In the genomic region with DNA sequence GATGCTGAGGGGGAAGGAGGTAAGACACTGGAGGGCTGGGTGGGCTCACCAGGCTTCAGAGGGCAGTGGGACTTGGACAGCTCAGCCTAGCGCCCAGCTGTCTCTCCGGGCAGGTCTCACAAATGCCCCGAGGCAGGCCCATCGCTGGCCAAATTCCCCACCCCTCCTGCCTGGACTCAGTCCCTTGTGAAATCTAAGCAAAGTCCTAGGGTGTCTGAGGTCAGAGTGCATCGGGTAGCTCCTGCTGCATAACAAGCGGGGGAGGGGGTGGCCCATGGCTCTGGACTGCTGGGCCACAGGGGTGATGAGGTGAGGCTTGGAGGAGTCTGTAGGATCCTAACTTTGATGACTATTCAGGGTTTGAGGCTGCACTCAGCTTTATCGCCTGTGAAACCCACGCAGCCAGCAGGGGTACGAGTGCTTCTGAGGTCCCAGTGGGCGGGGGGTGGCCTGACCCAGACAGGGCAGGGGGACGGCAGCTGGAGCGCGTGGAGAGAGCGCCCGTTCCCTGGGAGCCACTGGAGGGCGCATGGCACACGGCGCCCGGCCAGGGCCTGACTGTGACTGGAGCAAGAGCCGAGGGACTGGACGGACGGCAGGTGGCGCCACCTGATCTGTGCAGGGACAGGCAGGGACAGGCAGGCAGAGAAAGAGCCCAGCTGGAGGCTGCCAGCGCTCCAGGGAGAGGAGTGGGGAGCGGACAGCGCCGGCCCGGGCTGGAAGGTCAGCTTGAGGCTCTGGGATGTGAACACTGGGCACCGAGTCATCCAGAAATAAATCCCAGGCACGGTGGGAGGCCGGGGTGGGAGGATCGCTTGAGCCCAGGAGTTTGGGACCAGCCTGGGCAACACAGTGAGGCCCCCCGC, we compare ENCODE assay signal across 1 cellular context.
TF ChIP-seq lines count a peak whose summit lies in the region.

No MANE protein-coding gene starts in this region.

TF ChIP-seq in HEK293, 187 proteins besides CTCF, POLR2A, EP300 and RAD21 (continued from another document and continues in another):
- TF ChIP-seq, protein P1, sequence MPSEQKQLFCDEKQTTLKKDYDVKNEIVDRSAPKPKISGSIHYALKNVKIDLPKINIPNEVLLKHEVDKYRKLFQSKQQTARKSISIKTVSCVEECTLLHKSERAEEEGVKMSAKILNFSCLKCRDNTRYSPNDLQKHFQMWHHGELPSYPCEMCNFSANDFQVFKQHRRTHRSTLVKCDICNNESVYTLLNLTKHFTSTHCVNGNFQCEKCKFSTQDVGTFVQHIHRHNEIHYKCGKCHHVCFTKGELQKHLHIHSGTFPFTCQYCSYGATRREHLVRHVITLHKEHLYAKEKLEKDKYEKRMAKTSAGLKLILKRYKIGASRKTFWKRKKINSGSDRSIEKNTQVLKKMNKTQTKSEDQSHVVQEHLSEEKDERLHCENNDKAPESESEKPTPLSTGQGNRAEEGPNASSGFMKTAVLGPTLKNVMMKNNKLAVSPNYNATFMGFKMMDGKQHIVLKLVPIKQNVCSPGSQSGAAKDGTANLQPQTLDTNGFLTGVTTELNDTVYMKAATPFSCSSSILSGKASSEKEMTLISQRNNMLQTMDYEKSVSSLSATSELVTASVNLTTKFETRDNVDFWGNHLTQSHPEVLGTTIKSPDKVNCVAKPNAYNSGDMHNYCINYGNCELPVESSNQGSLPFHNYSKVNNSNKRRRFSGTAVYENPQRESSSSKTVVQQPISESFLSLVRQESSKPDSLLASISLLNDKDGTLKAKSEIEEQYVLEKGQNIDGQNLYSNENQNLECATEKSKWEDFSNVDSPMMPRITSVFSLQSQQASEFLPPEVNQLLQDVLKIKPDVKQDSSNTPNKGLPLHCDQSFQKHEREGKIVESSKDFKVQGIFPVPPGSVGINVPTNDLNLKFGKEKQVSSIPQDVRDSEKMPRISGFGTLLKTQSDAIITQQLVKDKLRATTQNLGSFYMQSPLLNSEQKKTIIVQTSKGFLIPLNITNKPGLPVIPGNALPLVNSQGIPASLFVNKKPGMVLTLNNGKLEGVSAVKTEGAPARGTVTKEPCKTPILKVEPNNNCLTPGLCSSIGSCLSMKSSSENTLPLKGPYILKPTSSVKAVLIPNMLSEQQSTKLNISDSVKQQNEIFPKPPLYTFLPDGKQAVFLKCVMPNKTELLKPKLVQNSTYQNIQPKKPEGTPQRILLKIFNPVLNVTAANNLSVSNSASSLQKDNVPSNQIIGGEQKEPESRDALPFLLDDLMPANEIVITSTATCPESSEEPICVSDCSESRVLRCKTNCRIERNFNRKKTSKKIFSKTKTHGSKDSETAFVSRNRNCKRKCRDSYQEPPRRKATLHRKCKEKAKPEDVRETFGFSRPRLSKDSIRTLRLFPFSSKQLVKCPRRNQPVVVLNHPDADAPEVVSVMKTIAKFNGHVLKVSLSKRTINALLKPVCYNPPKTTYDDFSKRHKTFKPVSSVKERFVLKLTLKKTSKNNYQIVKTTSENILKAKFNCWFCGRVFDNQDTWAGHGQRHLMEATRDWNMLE (tag by site-specific recombination; conservative IDR thresholded peaks at IDR 0.05; ENCODE audit: low read depth) = no peak
- peak; percentile 88 for TF ChIP-seq GLIS1 (tag by site-specific recombination; IDR thresholded peaks at IDR 0.05)
- TF ChIP-seq ZNF221 (tag by site-specific recombination; IDR thresholded peaks at IDR 0.05; ENCODE audit: borderline replicate concordance) = no peak
- TF ChIP-seq, protein P2, sequence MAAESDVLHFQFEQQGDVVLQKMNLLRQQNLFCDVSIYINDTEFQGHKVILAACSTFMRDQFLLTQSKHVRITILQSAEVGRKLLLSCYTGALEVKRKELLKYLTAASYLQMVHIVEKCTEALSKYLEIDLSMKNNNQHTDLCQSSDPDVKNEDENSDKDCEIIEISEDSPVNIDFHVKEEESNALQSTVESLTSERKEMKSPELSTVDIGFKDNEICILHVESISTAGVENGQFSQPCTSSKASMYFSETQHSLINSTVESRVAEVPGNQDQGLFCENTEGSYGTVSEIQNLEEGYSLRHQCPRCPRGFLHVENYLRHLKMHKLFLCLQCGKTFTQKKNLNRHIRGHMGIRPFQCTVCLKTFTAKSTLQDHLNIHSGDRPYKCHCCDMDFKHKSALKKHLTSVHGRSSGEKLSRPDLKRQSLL (tag by site-specific recombination; IDR thresholded peaks at IDR 0.05) = no peak
- no peak for TF ChIP-seq ZNF114 (tag by site-specific recombination; IDR thresholded peaks at IDR 0.05)
- TF ChIP-seq GLI4 (tag by site-specific recombination; IDR thresholded peaks at IDR 0.05) = 0 out of 2 replicates have a peak, but pooled peaks have one; percentile 40
- TF ChIP-seq, protein P3, sequence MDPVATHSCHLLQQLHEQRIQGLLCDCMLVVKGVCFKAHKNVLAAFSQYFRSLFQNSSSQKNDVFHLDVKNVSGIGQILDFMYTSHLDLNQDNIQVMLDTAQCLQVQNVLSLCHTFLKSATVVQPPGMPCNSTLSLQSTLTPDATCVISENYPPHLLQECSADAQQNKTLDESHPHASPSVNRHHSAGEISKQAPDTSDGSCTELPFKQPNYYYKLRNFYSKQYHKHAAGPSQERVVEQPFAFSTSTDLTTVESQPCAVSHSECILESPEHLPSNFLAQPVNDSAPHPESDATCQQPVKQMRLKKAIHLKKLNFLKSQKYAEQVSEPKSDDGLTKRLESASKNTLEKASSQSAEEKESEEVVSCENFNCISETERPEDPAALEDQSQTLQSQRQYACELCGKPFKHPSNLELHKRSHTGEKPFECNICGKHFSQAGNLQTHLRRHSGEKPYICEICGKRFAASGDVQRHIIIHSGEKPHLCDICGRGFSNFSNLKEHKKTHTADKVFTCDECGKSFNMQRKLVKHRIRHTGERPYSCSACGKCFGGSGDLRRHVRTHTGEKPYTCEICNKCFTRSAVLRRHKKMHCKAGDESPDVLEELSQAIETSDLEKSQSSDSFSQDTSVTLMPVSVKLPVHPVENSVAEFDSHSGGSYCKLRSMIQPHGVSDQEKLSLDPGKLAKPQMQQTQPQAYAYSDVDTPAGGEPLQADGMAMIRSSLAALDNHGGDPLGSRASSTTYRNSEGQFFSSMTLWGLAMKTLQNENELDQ (tag by site-specific recombination; IDR thresholded peaks at IDR 0.05; ENCODE audit: low read depth) = no peak
- no peak for TF ChIP-seq OVOL3 (tag by site-specific recombination; IDR thresholded peaks at IDR 0.05)
- TF ChIP-seq, protein P4, sequence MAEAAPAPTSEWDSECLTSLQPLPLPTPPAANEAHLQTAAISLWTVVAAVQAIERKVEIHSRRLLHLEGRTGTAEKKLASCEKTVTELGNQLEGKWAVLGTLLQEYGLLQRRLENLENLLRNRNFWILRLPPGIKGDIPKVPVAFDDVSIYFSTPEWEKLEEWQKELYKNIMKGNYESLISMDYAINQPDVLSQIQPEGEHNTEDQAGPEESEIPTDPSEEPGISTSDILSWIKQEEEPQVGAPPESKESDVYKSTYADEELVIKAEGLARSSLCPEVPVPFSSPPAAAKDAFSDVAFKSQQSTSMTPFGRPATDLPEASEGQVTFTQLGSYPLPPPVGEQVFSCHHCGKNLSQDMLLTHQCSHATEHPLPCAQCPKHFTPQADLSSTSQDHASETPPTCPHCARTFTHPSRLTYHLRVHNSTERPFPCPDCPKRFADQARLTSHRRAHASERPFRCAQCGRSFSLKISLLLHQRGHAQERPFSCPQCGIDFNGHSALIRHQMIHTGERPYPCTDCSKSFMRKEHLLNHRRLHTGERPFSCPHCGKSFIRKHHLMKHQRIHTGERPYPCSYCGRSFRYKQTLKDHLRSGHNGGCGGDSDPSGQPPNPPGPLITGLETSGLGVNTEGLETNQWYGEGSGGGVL (tag by site-specific recombination; IDR thresholded peaks at IDR 0.05) = no peak
- no peak for TF ChIP-seq ZNF785 (tag by site-specific recombination; IDR thresholded peaks at IDR 0.05)
- TF ChIP-seq KLF7 (tag by site-specific recombination; IDR thresholded peaks at IDR 0.05; ENCODE audit: borderline replicate concordance) = no peak
- no peak for TF ChIP-seq ZNF677 (tag by site-specific recombination; IDR thresholded peaks at IDR 0.05)
- TF ChIP-seq ZNF747 (tag by site-specific recombination; IDR thresholded peaks at IDR 0.05) = no peak
- TF ChIP-seq, protein P5, sequence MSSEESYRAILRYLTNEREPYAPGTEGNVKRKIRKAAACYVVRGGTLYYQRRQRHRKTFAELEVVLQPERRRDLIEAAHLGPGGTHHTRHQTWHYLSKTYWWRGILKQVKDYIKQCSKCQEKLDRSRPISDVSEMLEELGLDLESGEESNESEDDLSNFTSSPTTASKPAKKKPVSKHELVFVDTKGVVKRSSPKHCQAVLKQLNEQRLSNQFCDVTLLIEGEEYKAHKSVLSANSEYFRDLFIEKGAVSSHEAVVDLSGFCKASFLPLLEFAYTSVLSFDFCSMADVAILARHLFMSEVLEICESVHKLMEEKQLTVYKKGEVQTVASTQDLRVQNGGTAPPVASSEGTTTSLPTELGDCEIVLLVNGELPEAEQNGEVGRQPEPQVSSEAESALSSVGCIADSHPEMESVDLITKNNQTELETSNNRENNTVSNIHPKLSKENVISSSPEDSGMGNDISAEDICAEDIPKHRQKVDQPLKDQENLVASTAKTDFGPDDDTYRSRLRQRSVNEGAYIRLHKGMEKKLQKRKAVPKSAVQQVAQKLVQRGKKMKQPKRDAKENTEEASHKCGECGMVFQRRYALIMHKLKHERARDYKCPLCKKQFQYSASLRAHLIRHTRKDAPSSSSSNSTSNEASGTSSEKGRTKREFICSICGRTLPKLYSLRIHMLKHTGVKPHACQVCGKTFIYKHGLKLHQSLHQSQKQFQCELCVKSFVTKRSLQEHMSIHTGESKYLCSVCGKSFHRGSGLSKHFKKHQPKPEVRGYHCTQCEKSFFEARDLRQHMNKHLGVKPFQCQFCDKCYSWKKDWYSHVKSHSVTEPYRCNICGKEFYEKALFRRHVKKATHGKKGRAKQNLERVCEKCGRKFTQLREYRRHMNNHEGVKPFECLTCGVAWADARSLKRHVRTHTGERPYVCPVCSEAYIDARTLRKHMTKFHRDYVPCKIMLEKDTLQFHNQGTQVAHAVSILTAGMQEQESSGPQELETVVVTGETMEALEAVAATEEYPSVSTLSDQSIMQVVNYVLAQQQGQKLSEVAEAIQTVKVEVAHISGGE (tag by site-specific recombination; conservative IDR thresholded peaks at IDR 0.05; ENCODE audit: low read depth) = no peak
- no peak for TF ChIP-seq ZNF561 (tag by site-specific recombination; IDR thresholded peaks at IDR 0.05; ENCODE audit: borderline replicate concordance)
- TF ChIP-seq ZNF529 (tag by site-specific recombination; IDR thresholded peaks at IDR 0.05; ENCODE audit: insufficient replicate concordance) = no peak
- TF ChIP-seq, protein P6, sequence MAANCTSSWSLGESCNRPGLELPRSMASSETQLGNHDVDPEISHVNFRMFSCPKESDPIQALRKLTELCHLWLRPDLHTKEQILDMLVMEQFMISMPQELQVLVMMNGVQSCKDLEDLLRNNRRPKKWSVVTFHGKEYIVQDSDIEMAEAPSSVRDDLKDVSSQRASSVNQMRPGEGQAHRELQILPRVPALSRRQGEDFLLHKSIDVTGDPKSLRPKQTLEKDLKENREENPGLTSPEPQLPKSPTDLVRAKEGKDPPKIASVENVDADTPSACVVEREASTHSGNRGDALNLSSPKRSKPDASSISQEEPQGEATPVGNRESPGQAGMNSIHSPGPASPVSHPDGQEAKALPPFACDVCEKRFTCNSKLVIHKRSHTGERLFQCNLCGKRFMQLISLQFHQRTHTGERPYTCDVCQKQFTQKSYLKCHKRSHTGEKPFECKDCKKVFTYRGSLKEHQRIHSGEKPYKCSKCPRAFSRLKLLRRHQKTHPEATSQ (tag by site-specific recombination; IDR thresholded peaks at IDR 0.05) = 0 out of 2 replicates have a peak, but pooled peaks have one; percentile 68
- no peak for TF ChIP-seq ZNF701 (tag by site-specific recombination; IDR thresholded peaks at IDR 0.05)
- TF ChIP-seq WT1 (tag by site-specific recombination; IDR thresholded peaks at IDR 0.05) = 0 out of 2 replicates have a peak, but pooled peaks have one; percentile 38
- peak; percentile 93 for TF ChIP-seq ZNF121 (tag by site-specific recombination; IDR thresholded peaks at IDR 0.05)
- TF ChIP-seq, protein P7, sequence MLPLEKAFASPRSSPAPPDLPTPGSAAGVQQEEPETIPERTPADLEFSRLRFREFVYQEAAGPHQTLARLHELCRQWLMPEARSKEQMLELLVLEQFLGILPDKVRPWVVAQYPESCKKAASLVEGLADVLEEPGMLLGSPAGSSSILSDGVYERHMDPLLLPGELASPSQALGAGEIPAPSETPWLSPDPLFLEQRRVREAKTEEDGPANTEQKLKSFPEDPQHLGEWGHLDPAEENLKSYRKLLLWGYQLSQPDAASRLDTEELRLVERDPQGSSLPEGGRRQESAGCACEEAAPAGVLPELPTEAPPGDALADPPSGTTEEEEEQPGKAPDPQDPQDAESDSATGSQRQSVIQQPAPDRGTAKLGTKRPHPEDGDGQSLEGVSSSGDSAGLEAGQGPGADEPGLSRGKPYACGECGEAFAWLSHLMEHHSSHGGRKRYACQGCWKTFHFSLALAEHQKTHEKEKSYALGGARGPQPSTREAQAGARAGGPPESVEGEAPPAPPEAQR (tag by site-specific recombination; IDR thresholded peaks at IDR 0.05) = no peak
- TF ChIP-seq, protein P8, sequence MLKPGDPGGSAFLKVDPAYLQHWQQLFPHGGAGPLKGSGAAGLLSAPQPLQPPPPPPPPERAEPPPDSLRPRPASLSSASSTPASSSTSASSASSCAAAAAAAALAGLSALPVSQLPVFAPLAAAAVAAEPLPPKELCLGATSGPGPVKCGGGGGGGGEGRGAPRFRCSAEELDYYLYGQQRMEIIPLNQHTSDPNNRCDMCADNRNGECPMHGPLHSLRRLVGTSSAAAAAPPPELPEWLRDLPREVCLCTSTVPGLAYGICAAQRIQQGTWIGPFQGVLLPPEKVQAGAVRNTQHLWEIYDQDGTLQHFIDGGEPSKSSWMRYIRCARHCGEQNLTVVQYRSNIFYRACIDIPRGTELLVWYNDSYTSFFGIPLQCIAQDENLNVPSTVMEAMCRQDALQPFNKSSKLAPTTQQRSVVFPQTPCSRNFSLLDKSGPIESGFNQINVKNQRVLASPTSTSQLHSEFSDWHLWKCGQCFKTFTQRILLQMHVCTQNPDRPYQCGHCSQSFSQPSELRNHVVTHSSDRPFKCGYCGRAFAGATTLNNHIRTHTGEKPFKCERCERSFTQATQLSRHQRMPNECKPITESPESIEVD (tag by site-specific recombination; IDR thresholded peaks at IDR 0.05) = no peak
- TF ChIP-seq, protein P9, sequence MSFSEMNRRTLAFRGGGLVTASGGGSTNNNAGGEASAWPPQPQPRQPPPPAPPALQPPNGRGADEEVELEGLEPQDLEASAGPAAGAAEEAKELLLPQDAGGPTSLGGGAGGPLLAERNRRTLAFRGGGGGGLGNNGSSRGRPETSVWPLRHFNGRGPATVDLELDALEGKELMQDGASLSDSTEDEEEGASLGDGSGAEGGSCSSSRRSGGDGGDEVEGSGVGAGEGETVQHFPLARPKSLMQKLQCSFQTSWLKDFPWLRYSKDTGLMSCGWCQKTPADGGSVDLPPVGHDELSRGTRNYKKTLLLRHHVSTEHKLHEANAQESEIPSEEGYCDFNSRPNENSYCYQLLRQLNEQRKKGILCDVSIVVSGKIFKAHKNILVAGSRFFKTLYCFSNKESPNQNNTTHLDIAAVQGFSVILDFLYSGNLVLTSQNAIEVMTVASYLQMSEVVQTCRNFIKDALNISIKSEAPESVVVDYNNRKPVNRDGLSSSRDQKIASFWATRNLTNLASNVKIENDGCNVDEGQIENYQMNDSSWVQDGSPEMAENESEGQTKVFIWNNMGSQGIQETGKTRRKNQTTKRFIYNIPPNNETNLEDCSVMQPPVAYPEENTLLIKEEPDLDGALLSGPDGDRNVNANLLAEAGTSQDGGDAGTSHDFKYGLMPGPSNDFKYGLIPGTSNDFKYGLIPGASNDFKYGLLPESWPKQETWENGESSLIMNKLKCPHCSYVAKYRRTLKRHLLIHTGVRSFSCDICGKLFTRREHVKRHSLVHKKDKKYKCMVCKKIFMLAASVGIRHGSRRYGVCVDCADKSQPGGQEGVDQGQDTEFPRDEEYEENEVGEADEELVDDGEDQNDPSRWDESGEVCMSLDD (tag by site-specific recombination; IDR thresholded peaks at IDR 0.05) = 0 out of 2 replicates have a peak, but pooled peaks have one; percentile 67
- TF ChIP-seq ZNF473 (tag by site-specific recombination; IDR thresholded peaks at IDR 0.05) = no peak
- peak; percentile 61; the same call in 1 of the 2 replicates for TF ChIP-seq ZNF629 (tag by site-specific recombination; IDR thresholded peaks at IDR 0.05)
- no peak for TF ChIP-seq ZNF791 (tag by site-specific recombination; IDR thresholded peaks at IDR 0.05)
- TF ChIP-seq ZEB2 (tag by site-specific recombination; IDR thresholded peaks at IDR 0.05) = peak; percentile 66; the same call in 1 of the 2 replicates
